34 cellular contexts compared by ENCODE assay signal in the genomic region with DNA sequence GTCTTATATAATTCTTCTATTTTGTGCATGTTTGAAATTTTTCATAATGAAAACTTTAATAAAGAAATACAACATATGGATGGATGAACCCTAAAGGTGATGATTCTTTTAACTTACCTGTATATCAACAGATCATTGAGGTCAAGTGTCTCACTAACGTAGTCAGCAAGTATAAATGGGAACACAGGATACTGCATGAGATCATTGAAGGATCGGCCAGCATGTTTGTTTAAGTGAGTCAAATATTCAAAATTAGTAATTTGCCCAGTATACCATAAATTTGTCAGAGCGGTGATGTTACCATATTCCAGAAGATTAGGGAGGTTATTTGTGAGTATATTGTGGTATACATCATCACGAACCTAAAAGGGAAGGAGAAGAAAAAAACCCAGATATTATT.
A peak's percentile ranks its signal among the peaks of the same experiment; 100 is the strongest.
DNase-seq lines count a peak whose midpoint lies in the region; ATAC-seq and TF ChIP-seq lines count a peak whose summit lies in the region.
"Had no signal": no experiment of that assay in that cellular context is flagged by ENCODE, and none has a peak within 500 bp of the region (broad histone marks: within the 10 kb centered on the region; RNA-seq: fewer than 3 reads in every experiment).

No MANE protein-coding gene starts in this region.

- in situ Hi-C loops in mammary epithelial cell (cut with MboI; ENCODE audit: low sequenced_read_pairs in 2 of 2) = no loop called here

- H3K27ac Mint-ChIP-seq in MCF 10A (ENCODE audit: low read depth, unreplicated experiment) = no peak overlapping the region
- H3K27ac Mint-ChIP-seq in activated naive CD4-positive, alpha-beta T cell treated with anti-CD3 and anti-CD28 coated beads, Interleukin-2, amount 50 U/mL, for 72 hours = no peak overlapping the region
- H3K27ac Mint-ChIP-seq: activated CD4-positive, alpha-beta T cell treated with anti-CD3 and anti-CD28 coated beads for 36 hours; activated CD8-positive, alpha-beta T cell treated with anti-CD3 and anti-CD28 coated beads for 36 hours; activated naive CD4-positive, alpha-beta T cell treated with anti-CD3 and anti-CD28 coated beads for 36 hours; naive thymus-derived CD4-positive, alpha-beta T cell had no signal

- peaks cover 6% of the 10 kb centered on the region for H3K4me1 Mint-ChIP-seq in MCF 10A (ENCODE audit: insufficient read depth, unreplicated experiment)
- H3K4me1 Mint-ChIP-seq: activated CD4-positive, alpha-beta T cell treated with anti-CD3 and anti-CD28 coated beads for 36 hours; naive thymus-derived CD4-positive, alpha-beta T cell had no signal

- WGBS in mammary epithelial cell (ENCODE audit: low coverage, missing lambda C conversion rate) = 79% methylated on average over 4 of the region's 4 CpGs

- H3K27me3 Mint-ChIP-seq in MCF 10A (ENCODE audit: insufficient read depth, unreplicated experiment) = no peaks in the 10 kb centered on the region
- H3K27me3 Mint-ChIP-seq: activated CD4-positive, alpha-beta T cell treated with anti-CD3 and anti-CD28 coated beads for 36 hours; activated CD8-positive, alpha-beta T cell treated with anti-CD3 and anti-CD28 coated beads for 36 hours; naive thymus-derived CD4-positive, alpha-beta T cell had no signal

- H3K36me3 Mint-ChIP-seq in MCF 10A (ENCODE audit: insufficient read depth, unreplicated experiment) = peaks cover 29% of the 10 kb centered on the region
- H3K36me3 Mint-ChIP-seq in activated naive CD4-positive, alpha-beta T cell treated with anti-CD3 and anti-CD28 coated beads, Interleukin-2, amount 50 U/mL, for 72 hours = peaks cover 7 to 18% of the 10 kb centered on the region in 2 donors

- no TSS peak for BruUV-seq in mammary epithelial cell (replicated peaks; lab: Mats Ljungman, UMichigan)
- BruUV-seq in MCF 10A (replicated peaks; lab: Mats Ljungman, UMichigan) = no TSS peak

- H3K27ac ChIP-seq in mammary epithelial cell (ENCODE audit: insufficient read depth, low read depth, low read length) = no peak overlapping the region
- no peak overlapping the region for H3K27ac ChIP-seq in RWPE1
- peak overlapping the region; percentile 43 for H3K27ac ChIP-seq in epithelial cell of prostate
- H3K27ac ChIP-seq: adrenal gland, breast epithelium, C4-2B, heart left ventricle, lower lobe of right lung, tibial artery, vagina, VCaP had no signal

- no peaks in the 10 kb centered on the region for H4K20me1 ChIP-seq in mammary epithelial cell (ENCODE audit: insufficient read depth, low read length)

- no peak overlapping the region for H3K9ac ChIP-seq in mammary epithelial cell (ENCODE audit: insufficient read depth, low read length)

- peaks cover 7% of the 10 kb centered on the region for H3K36me3 ChIP-seq in mammary epithelial cell (ENCODE audit: insufficient read depth, low read length)

- no peaks in the 10 kb centered on the region for H3K9me3 Mint-ChIP-seq in MCF 10A (ENCODE audit: unreplicated experiment)
- no peaks in the 10 kb centered on the region for H3K9me3 Mint-ChIP-seq in activated naive CD4-positive, alpha-beta T cell treated with anti-CD3 and anti-CD28 coated beads, Interleukin-2, amount 50 U/mL, for 72 hours
- H3K9me3 Mint-ChIP-seq: activated CD8-positive, alpha-beta T cell treated with anti-CD3 and anti-CD28 coated beads for 36 hours; activated naive CD4-positive, alpha-beta T cell treated with anti-CD3 and anti-CD28 coated beads for 36 hours; naive thymus-derived CD4-positive, alpha-beta T cell had no signal

- DNase-seq in mammary epithelial cell (peak; percentile 57), MCF 10A (ENCODE audit: unreplicated experiment) (no peak), RWPE1 (ENCODE audit: low spot score) (peak; percentile 31), epithelial cell of prostate (ENCODE audit: low read depth, low spot score) (peak; percentile 48), stromal cell of bone marrow (ENCODE audit: low read depth) (peak; percentile 14), DMS79 (lab: John Stamatoyannopoulos, UW) (no peak)
- no peak for DNase-seq in activated naive CD4-positive, alpha-beta T cell treated with anti-CD3 and anti-CD28 coated beads, Interleukin-2, amount 50 U/mL, for 72 hours (ENCODE audit: low spot score in 2 of 2)
- DNase-seq: activated CD4-positive, alpha-beta T cell treated with anti-CD3 and anti-CD28 coated beads for 36 hours; activated CD8-positive, alpha-beta memory T cell treated with anti-CD3 and anti-CD28 coated beads, Interleukin-2, amount 50 U/mL, for 48 hours; activated CD8-positive, alpha-beta T cell treated with anti-CD3 and anti-CD28 coated beads for 36 hours; activated naive CD4-positive, alpha-beta T cell treated with anti-CD3 and anti-CD28 coated beads for 36 hours; adrenal gland; COR-L47; DMS79 treated with DMSO at 0.1 percent for 48 hours; effector memory CD4-positive, alpha-beta T cell; foreskin melanocyte; heart left ventricle; lower lobe of right lung; naive thymus-derived CD4-positive, alpha-beta T cell; NCI-H1417; NCI-H2029 treated with DMSO at 0.1 percent for 48 hours; NCI-H524; NK-92 treated with Interleukin-12 subunit alpha and Interleukin-12 subunit beta, amount 100 ng/mL, for 24 hours; nucleus accumbens; SIG-M5; stimulated activated CD4-positive, alpha-beta T cell treated with anti-CD3 and anti-CD28 coated beads, Interleukin-4, amount 100 ng/mL, for 24 hours; SW 1271; T-helper 9 cell; tibial artery had no signal

- H3K4me3 ChIP-seq in mammary epithelial cell (replicated peaks in 1 of 3; ENCODE audit: insufficient read depth in 1 of 3, low read depth in 2 of 3, low read length in 3 of 3) = no peak overlapping the region
- H3K4me3 ChIP-seq: adrenal gland, breast epithelium, heart left ventricle, lower lobe of right lung, tibial artery, vagina had no signal

- TF ChIP-seq CTCF in mammary epithelial cell (conservative IDR thresholded peaks at IDR 0.05 in 1 of 2, IDR thresholded peaks at IDR 0.05 in 1 of 2; ENCODE audit: extremely low read depth in 1 of 2, insufficient read depth in 1 of 2, low read depth in 1 of 2, low read length in 2 of 2) (no peak), MCF 10A (IDR thresholded peaks at IDR 0.05; ENCODE audit: unreplicated experiment) (no peak), RWPE1 (conservative IDR thresholded peaks at IDR 0.05; ENCODE audit: low read depth) (no peak)

- no peak overlapping the region for H2AFZ ChIP-seq in mammary epithelial cell (ENCODE audit: low read depth, low read length)

- dilution Hi-C loops in mammary epithelial cell (cut with HindIII; ENCODE audit: low sequenced_read_pairs) = no loop called here

- H3K9me3 ChIP-seq in mammary epithelial cell (replicated peaks; ENCODE audit: insufficient read depth, low read length) = no peaks in the 10 kb centered on the region
- H3K9me3 ChIP-seq: adrenal gland, breast epithelium, heart left ventricle, lower lobe of right lung, tibial artery, vagina had no signal

- H3K4me1 ChIP-seq in mammary epithelial cell (ENCODE audit: insufficient read depth, low read length) = no peaks in the 10 kb centered on the region
- H3K4me1 ChIP-seq: adrenal gland, breast epithelium, lower lobe of right lung, tibial artery, vagina had no signal

- H3K4me3 Mint-ChIP-seq in MCF 10A (ENCODE audit: unreplicated experiment) = no peak overlapping the region
- H3K4me3 Mint-ChIP-seq: activated CD4-positive, alpha-beta T cell treated with anti-CD3 and anti-CD28 coated beads for 36 hours; activated CD8-positive, alpha-beta T cell treated with anti-CD3 and anti-CD28 coated beads for 36 hours; activated naive CD4-positive, alpha-beta T cell treated with anti-CD3 and anti-CD28 coated beads for 36 hours; naive thymus-derived CD4-positive, alpha-beta T cell had no signal

- H3K79me2 ChIP-seq in mammary epithelial cell (ENCODE audit: insufficient read depth, low read length) = no peaks in the 10 kb centered on the region

- POLR2A ChIA-PET in MCF 10A (lab: Yijun Ruan, JAX) = no interaction called here
- POLR2A ChIA-PET in RWPE1 (lab: Yijun Ruan, JAX; ENCODE audit: low non-redundant PET) = no interaction called here

- CTCF ChIA-PET in mammary epithelial cell (lab: Charles Lee; ENCODE audit: low non-redundant PET) = no interaction called here
- CTCF ChIA-PET in MCF 10A (lab: Yijun Ruan, JAX) = interaction anchor here (1.4 kb wide), 1 partner anchor 11 kb away, joined by 3 read pairs; no protein-coding TSS in a partner anchor
- CTCF ChIA-PET in RWPE1 (lab: Yijun Ruan, JAX) = no interaction called here

- intact Hi-C loops in mammary epithelial cell (cut with micrococcal nuclease) (no loop called here), MCF 10A (cut with micrococcal nuclease) (no loop called here)

- H3K4me2 ChIP-seq in mammary epithelial cell (ENCODE audit: insufficient read depth, low read depth, low read length) = no peak overlapping the region

- no peaks in the 10 kb centered on the region for H3K27me3 ChIP-seq in mammary epithelial cell (ENCODE audit: insufficient read depth, low read length)
- H3K27me3 ChIP-seq: adrenal gland, breast epithelium, heart left ventricle, tibial artery, vagina had no signal

- ATAC-seq in activated naive CD4-positive, alpha-beta T cell treated with anti-CD3 and anti-CD28 coated beads, Interleukin-2, amount 50 U/mL, for 72 hours = no peak
- no peak for ATAC-seq in GM18867 (IDR thresholded peaks at IDR 0.05; ENCODE audit: unreplicated experiment)
- ATAC-seq: activated CD4-positive, alpha-beta T cell treated with anti-CD3 and anti-CD28 coated beads for 36 hours; activated CD8-positive, alpha-beta T cell treated with anti-CD3 and anti-CD28 coated beads for 36 hours; heart left ventricle; lower lobe of right lung; naive thymus-derived CD4-positive, alpha-beta T cell had no signal

Comparison
In these comparisons a context has a peak if more than half of its experiments do, and no peak if none do; other contexts are left out.
1. DNase-seq: peak in mammary epithelial cell (single experiment), RWPE1 (single experiment), epithelial cell of prostate (single experiment) and stromal cell of bone marrow (single experiment); none in MCF 10A (single experiment), DMS79 (single experiment) and activated naive CD4-positive, alpha-beta T cell treated with anti-CD3 and anti-CD28 coated beads, Interleukin-2, amount 50 U/mL, for 72 hours (0 of 2).